ENCODE assay signal across 1 cellular context in genomic region chrX:1099146-1099770, GRCh38.
TF ChIP-seq lines count a peak whose summit lies in the region.

No MANE protein-coding gene starts in this region.

TF ChIP-seq in GM23338, 12 proteins besides CTCF, POLR2A, EP300 and RAD21 (continued from another document):
- TF ChIP-seq REST (IDR thresholded peaks at IDR 0.05; ENCODE audit: unreplicated experiment): no peak
- TF ChIP-seq JUNB (IDR thresholded peaks at IDR 0.05; ENCODE audit: unreplicated experiment): no peak
- TF ChIP-seq EZH2phosphoT487 (IDR thresholded peaks at IDR 0.05; ENCODE audit: unreplicated experiment): no peak
- no peak for TF ChIP-seq STAT1 (IDR thresholded peaks at IDR 0.05; ENCODE audit: unreplicated experiment)
- TF ChIP-seq ZNF331 (CRISPR knock-in tag; IDR thresholded peaks at IDR 0.05; ENCODE audit: low read depth): no peak
- TF ChIP-seq ZNF114 (CRISPR knock-in tag; IDR thresholded peaks at IDR 0.05): no peak
- TF ChIP-seq EZH2 (IDR thresholded peaks at IDR 0.05; ENCODE audit: low read depth, unreplicated experiment): no peak
